Comparison of ENCODE assay signal across 1 cellular context in genomic region chr13:75635621-75636338, GRCh38.
A peak's percentile ranks its signal among the peaks of the same experiment; 100 is the strongest.
TF ChIP-seq lines count a peak whose summit lies in the region.

TSS of gene LMO7 (plus strand) at chr13:75636330. CDS start at chr13:75636658, 328 bp downstream.

TF ChIP-seq in GM12878, 131 proteins besides CTCF, POLR2A, EP300 and RAD21 (continued from another document):
- TF ChIP-seq, protein P1, sequence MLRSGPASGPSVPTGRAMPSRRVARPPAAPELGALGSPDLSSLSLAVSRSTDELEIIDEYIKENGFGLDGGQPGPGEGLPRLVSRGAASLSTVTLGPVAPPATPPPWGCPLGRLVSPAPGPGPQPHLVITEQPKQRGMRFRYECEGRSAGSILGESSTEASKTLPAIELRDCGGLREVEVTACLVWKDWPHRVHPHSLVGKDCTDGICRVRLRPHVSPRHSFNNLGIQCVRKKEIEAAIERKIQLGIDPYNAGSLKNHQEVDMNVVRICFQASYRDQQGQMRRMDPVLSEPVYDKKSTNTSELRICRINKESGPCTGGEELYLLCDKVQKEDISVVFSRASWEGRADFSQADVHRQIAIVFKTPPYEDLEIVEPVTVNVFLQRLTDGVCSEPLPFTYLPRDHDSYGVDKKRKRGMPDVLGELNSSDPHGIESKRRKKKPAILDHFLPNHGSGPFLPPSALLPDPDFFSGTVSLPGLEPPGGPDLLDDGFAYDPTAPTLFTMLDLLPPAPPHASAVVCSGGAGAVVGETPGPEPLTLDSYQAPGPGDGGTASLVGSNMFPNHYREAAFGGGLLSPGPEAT (IDR thresholded peaks at IDR 0.05; ENCODE audit: low read depth): no peak
- TF ChIP-seq BHLHE40 (IDR thresholded peaks at IDR 0.05; ENCODE audit: borderline replicate concordance in 1 of 2, low read depth in 2 of 2, low read length in 1 of 2) (peak; percentile 64 to 90), ZNF384 (IDR thresholded peaks at IDR 0.05; ENCODE audit: borderline replicate concordance, low read depth, low read length) (no peak), TCF12 (IDR thresholded peaks at IDR 0.05; ENCODE audit: low read depth, low read length) (0 out of 2 replicates have a peak, but pooled peaks have one; percentile 33)
TF ChIP-seq in GM12878: peak in this region for 9.
